17 cellular contexts compared by ENCODE assay signal in the genomic region with DNA sequence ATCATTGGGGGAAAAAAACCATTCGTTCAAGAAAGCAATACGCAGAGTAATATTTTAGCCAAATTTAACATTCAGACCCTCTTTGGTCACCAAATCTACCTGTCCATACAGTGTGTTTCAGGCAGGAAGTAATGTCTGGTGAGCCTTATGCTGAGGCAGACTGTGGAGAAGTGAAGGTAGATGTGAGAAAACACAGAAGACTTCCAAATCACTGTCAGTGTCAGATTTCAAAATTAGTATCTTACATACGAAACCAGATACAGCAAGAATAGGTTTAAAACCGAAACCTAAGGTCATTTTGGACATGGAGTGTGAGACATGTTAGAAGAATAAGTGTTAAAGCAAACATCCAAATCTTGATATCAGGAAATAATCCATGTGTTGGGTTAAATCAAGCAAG.
DNase-seq lines count a peak whose midpoint lies in the region; ATAC-seq, FAIRE-seq and TF ChIP-seq lines count a peak whose summit lies in the region.
"Had no signal": no experiment of that assay in that cellular context is flagged by ENCODE, and none has a peak within 500 bp of the region (broad histone marks: within the 10 kb centered on the region; RNA-seq: fewer than 3 reads in every experiment).

No MANE protein-coding gene starts in this region.

- peak; percentile 45 for FAIRE-seq in astrocyte (lab: Jason Lieb, UNC)
- FAIRE-seq: D721Med had no signal

- no peak overlapping the region for H2AFZ ChIP-seq in astrocyte (ENCODE audit: low read depth, low read length)

- TF ChIP-seq CTCF in GM12865 (IDR thresholded peaks at IDR 0.05; ENCODE audit: insufficient read depth, low read depth, low read length, missing control alignments) (no peak), astrocyte (IDR thresholded peaks at IDR 0.05; ENCODE audit: insufficient read depth, low read depth, low read length) (no peak), progenitor cell of endocrine pancreas (IDR thresholded peaks at IDR 0.05; ENCODE audit: unreplicated experiment) (no peak), lower leg skin (IDR thresholded peaks at IDR 0.05) (no peak)

- no peaks in the 10 kb centered on the region for H3K27me3 Mint-ChIP-seq in astrocyte (ENCODE audit: low read depth, unreplicated experiment)
- no peaks in the 10 kb centered on the region for H3K27me3 Mint-ChIP-seq in progenitor cell of endocrine pancreas

- no peak for TF ChIP-seq POLR2A in lower leg skin (IDR thresholded peaks at IDR 0.05)

- no peak overlapping the region for H3K4me2 ChIP-seq in astrocyte (ENCODE audit: low read length)

- H3K9me3 Mint-ChIP-seq in astrocyte (ENCODE audit: unreplicated experiment) (no peaks in the 10 kb centered on the region), progenitor cell of endocrine pancreas (ENCODE audit: low read depth) (peaks cover 6% of the 10 kb centered on the region)

- H4K20me1 ChIP-seq in astrocyte (ENCODE audit: insufficient read depth, low read length): no peaks in the 10 kb centered on the region

- H3K36me3 Mint-ChIP-seq in astrocyte (ENCODE audit: low read depth, unreplicated experiment): no peaks in the 10 kb centered on the region
- no peaks in the 10 kb centered on the region for H3K36me3 Mint-ChIP-seq in progenitor cell of endocrine pancreas (ENCODE audit: insufficient read depth)
- H3K36me3 Mint-ChIP-seq: CD14-positive monocyte; CD8-positive, alpha-beta T cell had no signal

- no peak overlapping the region for H3K4me3 Mint-ChIP-seq in astrocyte (ENCODE audit: unreplicated experiment)
- H3K4me3 Mint-ChIP-seq in progenitor cell of endocrine pancreas (ENCODE audit: low read depth): no peak overlapping the region
- H3K4me3 Mint-ChIP-seq: CD14-positive monocyte; CD8-positive, alpha-beta T cell had no signal

- intact Hi-C loops in lower leg skin (cut with DNase I; ENCODE audit: low total_unique reads): no loop called here

- H3K4me3 ChIP-seq in GM12865 (ENCODE audit: low read depth, low read length): no peak overlapping the region
- no peak overlapping the region for H3K4me3 ChIP-seq in astrocyte (ENCODE audit: insufficient read depth, low read depth, low read length)
- no peak overlapping the region for H3K4me3 ChIP-seq in lower leg skin (ENCODE audit: low read depth, poor library complexity, severe bottlenecking)
- H3K4me3 ChIP-seq: HAP-1 had no signal

- no peak overlapping the region for H3K9ac ChIP-seq in astrocyte (ENCODE audit: low read length)

- H3K4me1 ChIP-seq in astrocyte (ENCODE audit: insufficient read depth, low read length): no peaks in the 10 kb centered on the region

- H3K27ac Mint-ChIP-seq in astrocyte (ENCODE audit: unreplicated experiment) (no peak overlapping the region), progenitor cell of endocrine pancreas (peak overlapping the region; percentile 50)
- H3K27ac Mint-ChIP-seq: CD14-positive monocyte; CD8-positive, alpha-beta T cell had no signal

- H3K27me3 ChIP-seq in astrocyte (ENCODE audit: insufficient read depth, low read length): no peaks in the 10 kb centered on the region

- no peaks in the 10 kb centered on the region for H3K9me3 ChIP-seq in astrocyte (ENCODE audit: insufficient read depth, low read depth, low read length)
- H3K9me3 ChIP-seq: HAP-1 had no signal

- 69 to 78% methylated on average over 4 of the region's 4 CpGs for WGBS in lower leg skin, 2 donors

- DNase-seq in GM12865 (ENCODE audit: low read depth): peak; percentile 13
- no peak for DNase-seq in astrocyte (ENCODE audit: low read depth)
- no peak for DNase-seq in progenitor cell of endocrine pancreas (ENCODE audit: low spot score, unreplicated experiment)
- DNase-seq in lower leg skin (ENCODE audit: low spot score in 2 of 2): no peak
- DNase-seq in DMS114 treated with DMSO at 0.1 percent for 48 hours (lab: John Stamatoyannopoulos, UW; ENCODE audit: unreplicated experiment): no peak
- DNase-seq: CD8-positive, alpha-beta T cell; COR-L47; DND-41; GDM1; GOT3 had no signal

- ATAC-seq in HG03025 (IDR thresholded peaks at IDR 0.05; ENCODE audit: low FRiP score, unreplicated experiment) (peak; percentile 58), HG02610 (IDR thresholded peaks at IDR 0.05; ENCODE audit: unreplicated experiment) (no peak)
- ATAC-seq: CD8-positive, alpha-beta T cell had no signal

- no peak overlapping the region for H3K27ac ChIP-seq in astrocyte (ENCODE audit: low read depth, low read length)
- H3K27ac ChIP-seq: 22Rv1, HL-60 had no signal

- no peaks in the 10 kb centered on the region for H3K79me2 ChIP-seq in astrocyte (ENCODE audit: insufficient read depth, low read length)

- no peaks in the 10 kb centered on the region for H3K4me1 Mint-ChIP-seq in astrocyte (ENCODE audit: low read depth, unreplicated experiment)
- H3K4me1 Mint-ChIP-seq in progenitor cell of endocrine pancreas (ENCODE audit: low read depth): peaks cover 14% of the 10 kb centered on the region
- H3K4me1 Mint-ChIP-seq: CD14-positive monocyte had no signal

- H3K36me3 ChIP-seq in astrocyte (ENCODE audit: insufficient read depth, low read length): no peaks in the 10 kb centered on the region
- H3K36me3 ChIP-seq: HAP-1 had no signal
